1 cellular context compared by ENCODE assay signal in the genomic region with DNA sequence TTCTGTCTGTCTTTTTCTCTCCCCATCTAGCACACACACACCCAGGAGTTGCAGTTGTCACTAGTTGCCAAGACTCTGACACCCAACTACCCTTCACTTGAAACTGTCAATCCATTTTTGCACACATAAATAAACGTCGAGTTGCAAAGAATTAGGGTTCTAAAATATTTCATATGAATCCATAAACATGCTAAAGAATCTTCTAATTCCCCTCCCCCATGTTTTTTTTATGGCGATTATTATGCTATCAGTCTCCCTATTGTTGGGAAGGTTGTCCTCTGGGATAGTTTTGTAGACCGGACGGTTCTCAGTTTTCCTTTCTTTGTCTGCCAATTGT.
TF ChIP-seq lines count a peak whose summit lies in the region.

No MANE protein-coding gene starts in this region.

TF ChIP-seq in WTC11, 78 proteins besides CTCF, POLR2A, EP300 and RAD21 (continued from another document):
- TF ChIP-seq, protein P1, sequence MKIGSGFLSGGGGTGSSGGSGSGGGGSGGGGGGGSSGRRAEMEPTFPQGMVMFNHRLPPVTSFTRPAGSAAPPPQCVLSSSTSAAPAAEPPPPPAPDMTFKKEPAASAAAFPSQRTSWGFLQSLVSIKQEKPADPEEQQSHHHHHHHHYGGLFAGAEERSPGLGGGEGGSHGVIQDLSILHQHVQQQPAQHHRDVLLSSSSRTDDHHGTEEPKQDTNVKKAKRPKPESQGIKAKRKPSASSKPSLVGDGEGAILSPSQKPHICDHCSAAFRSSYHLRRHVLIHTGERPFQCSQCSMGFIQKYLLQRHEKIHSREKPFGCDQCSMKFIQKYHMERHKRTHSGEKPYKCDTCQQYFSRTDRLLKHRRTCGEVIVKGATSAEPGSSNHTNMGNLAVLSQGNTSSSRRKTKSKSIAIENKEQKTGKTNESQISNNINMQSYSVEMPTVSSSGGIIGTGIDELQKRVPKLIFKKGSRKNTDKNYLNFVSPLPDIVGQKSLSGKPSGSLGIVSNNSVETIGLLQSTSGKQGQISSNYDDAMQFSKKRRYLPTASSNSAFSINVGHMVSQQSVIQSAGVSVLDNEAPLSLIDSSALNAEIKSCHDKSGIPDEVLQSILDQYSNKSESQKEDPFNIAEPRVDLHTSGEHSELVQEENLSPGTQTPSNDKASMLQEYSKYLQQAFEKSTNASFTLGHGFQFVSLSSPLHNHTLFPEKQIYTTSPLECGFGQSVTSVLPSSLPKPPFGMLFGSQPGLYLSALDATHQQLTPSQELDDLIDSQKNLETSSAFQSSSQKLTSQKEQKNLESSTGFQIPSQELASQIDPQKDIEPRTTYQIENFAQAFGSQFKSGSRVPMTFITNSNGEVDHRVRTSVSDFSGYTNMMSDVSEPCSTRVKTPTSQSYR (CRISPR knock-in tag; IDR thresholded peaks at IDR 0.05), result no peak
- TF ChIP-seq, protein P2, sequence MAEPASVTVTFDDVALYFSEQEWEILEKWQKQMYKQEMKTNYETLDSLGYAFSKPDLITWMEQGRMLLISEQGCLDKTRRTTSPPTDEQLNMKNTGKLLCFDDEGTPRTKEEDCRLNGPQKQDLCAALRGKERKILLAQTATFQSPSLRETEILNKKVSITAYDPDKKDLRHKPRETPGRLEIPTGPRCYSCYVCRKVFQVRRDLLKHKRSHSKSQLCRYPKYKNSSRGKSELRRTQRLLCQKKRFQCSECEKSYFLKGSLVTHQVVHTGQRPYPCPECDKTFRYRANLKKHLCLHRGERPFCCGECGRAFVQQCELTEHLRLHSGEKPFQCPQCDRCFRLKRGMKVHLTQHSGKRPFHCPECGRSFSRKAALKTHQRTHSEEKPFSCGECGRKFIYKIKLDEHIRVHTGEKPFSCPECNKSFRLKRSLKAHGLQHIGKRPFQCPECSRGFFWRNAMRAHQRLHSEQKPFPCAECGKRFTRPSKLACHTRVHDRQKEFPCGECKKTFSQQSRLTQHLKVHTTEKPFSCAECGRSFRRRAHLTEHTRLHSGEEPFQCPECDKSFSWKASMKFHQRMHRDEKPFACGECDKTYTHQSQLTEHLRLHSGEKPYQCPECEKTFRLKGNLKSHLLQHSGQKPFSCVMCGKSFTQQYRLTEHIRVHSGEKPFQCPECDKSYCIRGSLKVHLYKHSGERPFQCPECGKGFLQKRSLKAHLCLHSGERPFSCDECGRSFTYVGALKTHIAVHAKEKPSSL (CRISPR knock-in tag; conservative IDR thresholded peaks at IDR 0.05), result no peak
- TF ChIP-seq OVOL2 (CRISPR knock-in tag; IDR thresholded peaks at IDR 0.05; ENCODE audit: borderline replicate concordance), result no peak
- TF ChIP-seq JAZF1 (CRISPR knock-in tag; IDR thresholded peaks at IDR 0.05), result no peak
- TF ChIP-seq RORB (CRISPR knock-in tag; IDR thresholded peaks at IDR 0.05), result no peak
